In genomic region chr7:20790273-20790842, GRCh38 we compare ENCODE assay signal across 38 cellular contexts. TPM values are rescaled to one million over a fixed set of nuclear protein-coding genes. Genes with fewer than 3 reads are reported as not detected.
DNase-seq lines count a peak whose midpoint lies in the region; ATAC-seq, FAIRE-seq and TF ChIP-seq lines count a peak whose summit lies in the region.
"Had no signal": no experiment of that assay in that cellular context is flagged by ENCODE, and none has a peak within 500 bp of the region (broad histone marks: within the 10 kb centered on the region; RNA-seq: fewer than 3 reads in every experiment).

No MANE protein-coding gene starts in this region.

- intact Hi-C loops in activated CD8-positive, alpha-beta T cell treated with anti-CD3 and anti-CD28 coated beads for 36 hours (cut with micrococcal nuclease): loop anchor here (10.0 kb wide), 1 partner anchor 1676 kb away; the partner anchor contains the start of gene TWIST1

- H3K36me3 ChIP-seq in RWPE2 (ENCODE audit: low read depth) (no peaks in the 10 kb centered on the region), iPS-18a (ENCODE audit: control insufficient read depth, low read depth, low read length) (no peaks in the 10 kb centered on the region)
- H3K36me3 ChIP-seq: BE2C, colonic mucosa, esophagus muscularis mucosa, left ventricle myocardium inferior, stomach, thyroid gland had no signal

- no peaks in the 10 kb centered on the region for H3K9me3 ChIP-seq in RWPE2 (ENCODE audit: severe bottlenecking)
- H3K9me3 ChIP-seq in iPS-18a (ENCODE audit: control insufficient read depth, low read depth, low read length): no peaks in the 10 kb centered on the region
- H3K9me3 ChIP-seq: BE2C, colonic mucosa, esophagus muscularis mucosa, left ventricle myocardium inferior, thyroid gland had no signal

- POLR2A ChIA-PET in activated CD8-positive, alpha-beta T cell treated with anti-CD3 and anti-CD28 coated beads, Interleukin-2, amount 10 ng/mL, durations not matched to agents 7 days and 5 days (lab: Charles Lee): interaction anchor here (0.6 kb wide), 1 partner anchor 154 kb away, joined by 4 read pairs; no protein-coding TSS in a partner anchor
- POLR2A ChIA-PET in activated CD8-positive, alpha-beta T cell treated with anti-CD3 and anti-CD28 coated beads for 36 hours (lab: Charles Lee): no interaction called here

- no peak overlapping the region for H3K4me3 Mint-ChIP-seq in activated CD8-positive, alpha-beta T cell treated with anti-CD3 and anti-CD28 coated beads, Interleukin-2, amount 10 ng/mL, durations not matched to agents 7 days and 5 days
- H3K4me3 Mint-ChIP-seq in activated CD8-positive, alpha-beta T cell treated with anti-CD3 and anti-CD28 coated beads for 36 hours: no peak overlapping the region
- no peak overlapping the region for H3K4me3 Mint-ChIP-seq in stimulated activated naive B cell treated with anti-CD40 and anti-IgM and Interleukin-4, amounts not matched to agents 10 μg/mL and 1 μg/mL and 100 μg/mL, for 72 hours
- H3K4me3 Mint-ChIP-seq: activated CD4-positive, alpha-beta T cell treated with anti-CD3 and anti-CD28 coated beads, Interleukin-2, amount 10 ng/mL, durations not matched to agents 7 days and 5 days; activated naive CD4-positive, alpha-beta T cell treated with anti-CD3 and anti-CD28 coated beads, Interleukin-2, amount 10 ng/mL, durations not matched to agents 7 days and 5 days; T-helper 2 cell treated with Interferon-gamma antibody and Interleukin-4, amounts not matched to agents 5 μg/mL and 100 μg/mL, for 36 hours had no signal

- H3K4me3 ChIP-seq in RWPE2 (ENCODE audit: severe bottlenecking): peak overlapping the region; percentile 37
- peak overlapping the region; percentile 64 for H3K4me3 ChIP-seq in iPS-18a (ENCODE audit: low read length)
- H3K4me3 ChIP-seq: colonic mucosa, esophagus muscularis mucosa, hepatocyte, left ventricle myocardium inferior, SK-N-MC, stomach, thyroid gland had no signal

- H3K27me3 Mint-ChIP-seq in activated CD8-positive, alpha-beta T cell treated with anti-CD3 and anti-CD28 coated beads, Interleukin-2, amount 10 ng/mL, durations not matched to agents 7 days and 5 days (ENCODE audit: low read depth): peaks cover 82% of the 10 kb centered on the region
- H3K27me3 Mint-ChIP-seq in activated CD8-positive, alpha-beta T cell treated with anti-CD3 and anti-CD28 coated beads for 36 hours: peaks cover 78% of the 10 kb centered on the region
- peaks cover 62 to 79% of the 10 kb centered on the region in 2 donors for H3K27me3 Mint-ChIP-seq in stimulated activated naive B cell treated with anti-CD40 and anti-IgM and Interleukin-4, amounts not matched to agents 10 μg/mL and 1 μg/mL and 100 μg/mL, for 72 hours

- H3K27ac ChIP-seq in RWPE2 (ENCODE audit: poor library complexity, severe bottlenecking) (peak overlapping the region; percentile 72), iPS-18a (ENCODE audit: low read length) (no peak overlapping the region)
- H3K27ac ChIP-seq: colonic mucosa, esophagus muscularis mucosa, foreskin keratinocyte, hepatocyte, left ventricle myocardium inferior, RWPE1, SK-N-MC, stomach, thyroid gland, VCaP had no signal

- TF ChIP-seq CTCF in activated CD8-positive, alpha-beta T cell treated with anti-CD3 and anti-CD28 coated beads for 36 hours (IDR thresholded peaks at IDR 0.05): no peak
- no peak for TF ChIP-seq CTCF in RWPE2 (IDR thresholded peaks at IDR 0.05; ENCODE audit: poor library complexity, severe bottlenecking)

- H3K36me3 Mint-ChIP-seq in activated CD8-positive, alpha-beta T cell treated with anti-CD3 and anti-CD28 coated beads, Interleukin-2, amount 10 ng/mL, durations not matched to agents 7 days and 5 days (ENCODE audit: low read depth): peaks cover 13% of the 10 kb centered on the region
- H3K36me3 Mint-ChIP-seq in activated CD8-positive, alpha-beta T cell treated with anti-CD3 and anti-CD28 coated beads for 36 hours (ENCODE audit: low read depth): peaks cover 2% of the 10 kb centered on the region
- H3K36me3 Mint-ChIP-seq in stimulated activated naive B cell treated with anti-CD40 and anti-IgM and Interleukin-4, amounts not matched to agents 10 μg/mL and 1 μg/mL and 100 μg/mL, for 72 hours: peaks cover 4 to 9% of the 10 kb centered on the region in 2 donors

- H3K9me3 Mint-ChIP-seq in activated CD8-positive, alpha-beta T cell treated with anti-CD3 and anti-CD28 coated beads, Interleukin-2, amount 10 ng/mL, durations not matched to agents 7 days and 5 days (ENCODE audit: insufficient read depth): peaks cover 3% of the 10 kb centered on the region
- peaks cover 7% of the 10 kb centered on the region for H3K9me3 Mint-ChIP-seq in activated CD8-positive, alpha-beta T cell treated with anti-CD3 and anti-CD28 coated beads for 36 hours
- H3K9me3 Mint-ChIP-seq in stimulated activated naive B cell treated with anti-CD40 and anti-IgM and Interleukin-4, amounts not matched to agents 10 μg/mL and 1 μg/mL and 100 μg/mL, for 72 hours: peaks cover 0 to 6% of the 10 kb centered on the region in 2 donors

- FAIRE-seq in urothelium cell line (lab: Jason Lieb, UNC): no peak
- FAIRE-seq: H54, islet of Langerhans, small intestine had no signal

- H3K9ac ChIP-seq in iPS-18a (ENCODE audit: low read length): no peak overlapping the region

- CTCF ChIA-PET in activated CD8-positive, alpha-beta T cell treated with anti-CD3 and anti-CD28 coated beads, Interleukin-2, amount 10 ng/mL, durations not matched to agents 7 days and 5 days (lab: Charles Lee): interaction anchor here (0.6 kb wide), 1 partner anchor 9 kb away, joined by 3 read pairs; no protein-coding TSS in a partner anchor
- CTCF ChIA-PET in activated CD8-positive, alpha-beta T cell treated with anti-CD3 and anti-CD28 coated beads for 36 hours (lab: Charles Lee): interaction anchor here (1.0 kb wide), 1 partner anchor 12 kb away, joined by 3 read pairs; no protein-coding TSS in a partner anchor

- DNase-seq in activated CD8-positive, alpha-beta T cell treated with anti-CD3 and anti-CD28 coated beads, Interleukin-2, amount 10 ng/mL, durations not matched to agents 7 days and 5 days: no peak
- DNase-seq in activated CD8-positive, alpha-beta T cell treated with anti-CD3 and anti-CD28 coated beads for 36 hours: no peak
- DNase-seq in RWPE2 (ENCODE audit: low spot score) (no peak), urothelium cell line (ENCODE audit: low spot score) (no peak)
- no peak for DNase-seq in stimulated activated naive B cell treated with anti-CD40 and anti-IgM and Interleukin-4, amounts not matched to agents 10 μg/mL and 1 μg/mL and 100 μg/mL, for 72 hours
- DNase-seq: ACHN; activated CD4-positive, alpha-beta T cell treated with anti-CD3 and anti-CD28 coated beads, Interleukin-2, amount 10 ng/mL, durations not matched to agents 7 days and 5 days; activated naive CD4-positive, alpha-beta T cell treated with anti-CD3 and anti-CD28 coated beads, Interleukin-2, amount 10 ng/mL, durations not matched to agents 7 days and 5 days; BE2C; CD8-positive, alpha-beta memory T cell; colonic mucosa; effector CD8-positive, alpha-beta T cell; foreskin keratinocyte; KBM-7; left ventricle myocardium inferior; MM.1S; NCI-H446; occipital lobe; small intestine; stimulated activated CD4-positive, alpha-beta T cell treated with anti-CD3 and anti-CD28 coated beads, Interleukin-1b, Interleukin-23, amount 100 ng/mL, for 48 hours; stimulated activated CD8-positive, alpha-beta memory T cell treated with anti-CD3 and anti-CD28 coated beads, Interleukin-4, amount 100 ng/mL, for 48 hours; stomach; thyroid gland had no signal

- H3K27me3 ChIP-seq in RWPE2 (ENCODE audit: insufficient read depth, poor library complexity, severe bottlenecking): peaks cover 78% of the 10 kb centered on the region
- peaks cover 88% of the 10 kb centered on the region for H3K27me3 ChIP-seq in iPS-18a (ENCODE audit: control insufficient read depth, insufficient read depth, low read length)

- ATAC-seq in activated CD8-positive, alpha-beta T cell treated with anti-CD3 and anti-CD28 coated beads, Interleukin-2, amount 10 ng/mL, durations not matched to agents 7 days and 5 days: no peak
- ATAC-seq in activated CD8-positive, alpha-beta T cell treated with anti-CD3 and anti-CD28 coated beads for 36 hours: no peak
- ATAC-seq in RWPE2 (ENCODE audit: low read depth) (no peak), GM21515 (IDR thresholded peaks at IDR 0.05; ENCODE audit: unreplicated experiment) (no peak), HG03139 (IDR thresholded peaks at IDR 0.05; ENCODE audit: unreplicated experiment) (no peak)
- no peak for ATAC-seq in stimulated activated naive B cell treated with anti-CD40 and anti-IgM and Interleukin-4, amounts not matched to agents 10 μg/mL and 1 μg/mL and 100 μg/mL, for 72 hours (replicated peaks)
- ATAC-seq: foreskin keratinocyte had no signal

- H3K27ac Mint-ChIP-seq in activated CD8-positive, alpha-beta T cell treated with anti-CD3 and anti-CD28 coated beads, Interleukin-2, amount 10 ng/mL, durations not matched to agents 7 days and 5 days: peak overlapping the region; percentile 13
- H3K27ac Mint-ChIP-seq in activated CD8-positive, alpha-beta T cell treated with anti-CD3 and anti-CD28 coated beads for 36 hours: no peak overlapping the region
- H3K27ac Mint-ChIP-seq in stimulated activated naive B cell treated with anti-CD40 and anti-IgM and Interleukin-4, amounts not matched to agents 10 μg/mL and 1 μg/mL and 100 μg/mL, for 72 hours: peak overlapping the region; percentile 67
- H3K27ac Mint-ChIP-seq: T-helper 2 cell treated with Interferon-gamma antibody and Interleukin-4, amounts not matched to agents 5 μg/mL and 100 μg/mL, for 36 hours had no signal

- H3K4me1 ChIP-seq in RWPE2 (ENCODE audit: insufficient read depth, poor library complexity, severe bottlenecking) (peaks cover 13% of the 10 kb centered on the region), iPS-18a (ENCODE audit: control insufficient read depth, low read depth, low read length) (peaks cover 65% of the 10 kb centered on the region)
- H3K4me1 ChIP-seq: BE2C, foreskin keratinocyte had no signal

- peaks cover 18% of the 10 kb centered on the region for H3K4me1 Mint-ChIP-seq in activated CD8-positive, alpha-beta T cell treated with anti-CD3 and anti-CD28 coated beads, Interleukin-2, amount 10 ng/mL, durations not matched to agents 7 days and 5 days (ENCODE audit: low read depth)
- H3K4me1 Mint-ChIP-seq in activated CD8-positive, alpha-beta T cell treated with anti-CD3 and anti-CD28 coated beads for 36 hours (ENCODE audit: low read depth): peaks cover 9% of the 10 kb centered on the region
- peaks cover 12 to 22% of the 10 kb centered on the region in 2 donors for H3K4me1 Mint-ChIP-seq in stimulated activated naive B cell treated with anti-CD40 and anti-IgM and Interleukin-4, amounts not matched to agents 10 μg/mL and 1 μg/mL and 100 μg/mL, for 72 hours

RNA-seq across cellular contexts. Expression of gene SP8, which starts 3.7 kb away (rescaled TPM):
- not detected for total RNA-seq in activated CD8-positive, alpha-beta T cell treated with anti-CD3 and anti-CD28 coated beads, Interleukin-2, amount 10 ng/mL, durations not matched to agents 7 days and 5 days
- total RNA-seq in activated CD8-positive, alpha-beta T cell treated with anti-CD3 and anti-CD28 coated beads for 36 hours: not detected
- total RNA-seq: activated CD4-positive, alpha-beta T cell treated with anti-CD3 and anti-CD28 coated beads, Interleukin-2, amount 10 ng/mL, durations not matched to agents 7 days and 5 days; CD8-positive, alpha-beta memory T cell; esophagus muscularis mucosa; foreskin keratinocyte; G401; left ventricle myocardium inferior; mesenteric fat pad; myocyte; OCI-LY7; stomach; thyroid gland had no signal
